In the genomic region with DNA sequence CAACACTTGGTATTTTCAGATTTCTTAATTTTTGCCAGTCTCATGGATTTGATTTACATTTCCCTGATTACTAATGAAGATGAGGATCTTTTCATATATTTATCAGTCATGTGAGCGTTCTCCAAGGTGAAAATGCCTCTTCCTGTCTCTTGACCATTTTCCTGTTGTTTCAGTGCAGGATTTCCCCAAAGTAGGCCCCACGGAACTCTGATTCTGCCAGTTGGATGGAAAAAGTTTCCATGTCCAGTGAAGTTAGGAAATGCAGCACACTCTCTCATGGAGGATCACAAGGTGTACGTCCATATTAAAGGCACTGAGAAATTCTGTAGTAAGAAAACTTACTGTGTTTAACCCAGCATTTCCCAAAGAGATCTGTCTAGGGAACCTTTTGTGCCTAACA, we compare ENCODE assay signal across 27 cellular contexts.
"Had no signal": no experiment of that assay in that cellular context is flagged by ENCODE, and none has a peak within 500 bp of the region (broad histone marks: within the 10 kb centered on the region; RNA-seq: fewer than 3 reads in every experiment).

No MANE protein-coding gene starts in this region.

- FAIRE-seq: small intestine had no signal

- H3K9me3 Mint-ChIP-seq: activated T-helper 2 cell treated with anti-CD3 and anti-CD28 coated beads, Interferon-gamma antibody, Interleukin-2, Interleukin-4, amounts not matched to agents 10 μg/mL and 5 μg/mL and 100 μg/mL, durations not matched to agents 14 hours and 24 hours and 36 hours; brain; dendritic cell treated with granulocyte-macrophage colony-stimulating factor and Interleukin-4, amounts not matched to agents 40 ng/mL and 50 ng/mL, for 4 days; effector memory CD8-positive, alpha-beta T cell; T-helper 2 cell treated with Interferon-gamma antibody and Interleukin-4, amounts not matched to agents 5 μg/mL and 100 μg/mL, for 36 hours had no signal

- H3K4me3 Mint-ChIP-seq: activated CD8-positive, alpha-beta T cell treated with anti-CD3 and anti-CD28 coated beads, Interleukin-2, amount 10 ng/mL, durations not matched to agents 7 days and 5 days; brain; dendritic cell treated with granulocyte-macrophage colony-stimulating factor and Interleukin-4, amounts not matched to agents 40 ng/mL and 50 ng/mL, for 4 days; effector memory CD8-positive, alpha-beta T cell; T-helper 2 cell treated with Interferon-gamma antibody and Interleukin-4, amounts not matched to agents 5 μg/mL and 100 μg/mL, for 36 hours had no signal

- H3K9me3 ChIP-seq: esophagus squamous epithelium, gastroesophageal sphincter, heart left ventricle, mucosa of descending colon, upper lobe of left lung had no signal

- DNase-seq: activated CD4-positive, alpha-beta T cell treated with anti-CD3 and anti-CD28 coated beads for 1 hour; activated CD4-positive, alpha-beta T cell treated with anti-CD3 and anti-CD28 coated beads, Interleukin-2, amount 50 U/mL, for 1 hour; activated CD8-positive, alpha-beta T cell treated with anti-CD3 and anti-CD28 coated beads, Interleukin-2, amount 10 ng/mL, durations not matched to agents 7 days and 5 days; activated naive CD4-positive, alpha-beta T cell; activated T-cell treated with anti-CD3 and anti-CD28 coated beads, Interleukin-2, amount 50 U/mL, for 1 hour; anterior cingulate cortex; effector memory CD8-positive, alpha-beta T cell; esophagus squamous epithelium; heart left ventricle; islet precursor cell; left cardiac atrium; mesendoderm; mucosa of descending colon; small intestine; stimulated activated CD4-positive, alpha-beta T cell treated with anti-CD3 and anti-CD28 coated beads, Interleukin-15, amount 100 ng/mL, for 24 hours; stimulated activated CD4-positive, alpha-beta T cell treated with anti-CD3 and anti-CD28 coated beads, Interleukin-2, amount 100 ng/mL, for 48 hours; stimulated activated CD8-positive, alpha-beta memory T cell treated with anti-CD3 and anti-CD28 coated beads, Interleukin-4, amount 100 ng/mL, for 48 hours; stimulated activated naive CD4-positive, alpha-beta T cell; upper lobe of left lung; WERI-Rb-1 had no signal

- ATAC-seq: activated CD8-positive, alpha-beta T cell treated with anti-CD3 and anti-CD28 coated beads, Interleukin-2, amount 10 ng/mL, durations not matched to agents 7 days and 5 days; effector memory CD8-positive, alpha-beta T cell; gastroesophageal sphincter; heart left ventricle; left cardiac atrium; mucosa of descending colon; sciatic nerve; SK-N-SH treated with all-trans-retinoic acid at 6 μM for 48 hours had no signal

- H3K27ac ChIP-seq: gastroesophageal sphincter, heart left ventricle, upper lobe of left lung, WERI-Rb-1 had no signal

- H3K27me3 ChIP-seq: esophagus squamous epithelium, gastroesophageal sphincter, heart left ventricle, upper lobe of left lung had no signal

- H3K27me3 Mint-ChIP-seq: brain; dendritic cell treated with granulocyte-macrophage colony-stimulating factor and Interleukin-4, amounts not matched to agents 40 ng/mL and 50 ng/mL, for 4 days; effector memory CD8-positive, alpha-beta T cell had no signal

- H3K4me1 ChIP-seq: esophagus squamous epithelium, gastroesophageal sphincter, upper lobe of left lung had no signal

- H3K27ac Mint-ChIP-seq: activated CD8-positive, alpha-beta T cell treated with anti-CD3 and anti-CD28 coated beads, Interleukin-2, amount 10 ng/mL, durations not matched to agents 7 days and 5 days; activated T-helper 2 cell treated with anti-CD3 and anti-CD28 coated beads, Interferon-gamma antibody, Interleukin-2, Interleukin-4, amounts not matched to agents 10 μg/mL and 5 μg/mL and 100 μg/mL, durations not matched to agents 14 hours and 24 hours and 36 hours; dendritic cell treated with granulocyte-macrophage colony-stimulating factor and Interleukin-4, amounts not matched to agents 40 ng/mL and 50 ng/mL, for 4 days; T-helper 2 cell treated with Interferon-gamma antibody and Interleukin-4, amounts not matched to agents 5 μg/mL and 100 μg/mL, for 36 hours had no signal

- H3K4me3 ChIP-seq: esophagus squamous epithelium, gastroesophageal sphincter, heart left ventricle, mucosa of descending colon, upper lobe of left lung had no signal
